ENCODE assay signal across 1 cellular context in genomic region chr1:193143285-193143684, GRCh38.
TF ChIP-seq lines count a peak whose summit lies in the region.

No MANE protein-coding gene starts in this region.

TF ChIP-seq in HCT116, 20 proteins besides CTCF, POLR2A, EP300 and RAD21 (continued from another document):
- TF ChIP-seq REST (IDR thresholded peaks at IDR 0.05; ENCODE audit: low read depth) (no peak), ZFX (IDR thresholded peaks at IDR 0.05) (no peak), SP1 (IDR thresholded peaks at IDR 0.05; ENCODE audit: low read depth) (no peak), SRF (IDR thresholded peaks at IDR 0.05; ENCODE audit: low read depth) (no peak), EZH2phosphoT487 (IDR thresholded peaks at IDR 0.05; ENCODE audit: borderline replicate concordance) (no peak)
